ENCODE assay signal across 25 cellular contexts in genomic region chr13:53507741-53508140, GRCh38.
DNase-seq lines count a peak whose midpoint lies in the region; ATAC-seq and TF ChIP-seq lines count a peak whose summit lies in the region.
"Had no signal": no experiment of that assay in that cellular context is flagged by ENCODE, and none has a peak within 500 bp of the region (broad histone marks: within the 10 kb centered on the region; RNA-seq: fewer than 3 reads in every experiment).

No MANE protein-coding gene starts in this region.

- H4K5ac ChIP-seq in H9 (ENCODE audit: insufficient read length, low read depth, low read length), result no peak overlapping the region

- H3K79me2 ChIP-seq in GM23338 (replicated peaks; ENCODE audit: insufficient read depth) (no peaks in the 10 kb centered on the region), H9 (ENCODE audit: insufficient read depth, low read length) (no peaks in the 10 kb centered on the region)

- H2BK20ac ChIP-seq in H9 (ENCODE audit: low read depth, low read length, poor library complexity, severe bottlenecking), result no peak overlapping the region

- no peak overlapping the region for H3K23ac ChIP-seq in H9 (ENCODE audit: insufficient read length, low read depth, low read length)

- no peaks in the 10 kb centered on the region for H3F3A ChIP-seq in GM23338 (replicated peaks; ENCODE audit: low read depth)

- H3T11ph ChIP-seq in H9 (ENCODE audit: low read length), result no peak overlapping the region

- no peak overlapping the region for H3K4me3 Mint-ChIP-seq in GM23338
- H3K4me3 Mint-ChIP-seq in H9, result no peak overlapping the region
- H3K4me3 Mint-ChIP-seq in activated CD4-positive, alpha-beta T cell treated with anti-CD3 and anti-CD28 coated beads, Interleukin-2, amount 10 ng/mL, durations not matched to agents 24 days and 14 days, result no peak overlapping the region
- H3K4me3 Mint-ChIP-seq: B cell; CD8-positive, alpha-beta T cell; HFFc6 had no signal

- no peak overlapping the region for H4K91ac ChIP-seq in H9 (ENCODE audit: insufficient read length, low read depth, low read length)

- H3K36me3 Mint-ChIP-seq in GM23338 (ENCODE audit: low read depth) (no peaks in the 10 kb centered on the region), H9 (ENCODE audit: insufficient read depth in 1 of 3, low read depth in 3 of 3) (peaks cover 0 to 4% (median 0%) of the 10 kb centered on the region in 3 experiments; a peak in 1 of 7 replicates)
- H3K36me3 Mint-ChIP-seq in activated CD4-positive, alpha-beta T cell treated with anti-CD3 and anti-CD28 coated beads, Interleukin-2, amount 10 ng/mL, durations not matched to agents 24 days and 14 days (ENCODE audit: low read depth), result no peaks in the 10 kb centered on the region
- H3K36me3 Mint-ChIP-seq: CD8-positive, alpha-beta T cell had no signal

- peak overlapping the region; percentile 16 for H3K4me2 ChIP-seq in GM23338
- no peak overlapping the region for H3K4me2 ChIP-seq in H9 (ENCODE audit: insufficient read depth, insufficient read length, low read length)

- H3K4me1 ChIP-seq in GM23338 (ENCODE audit: insufficient read depth) (peaks cover 18% of the 10 kb centered on the region), H9 (ENCODE audit: insufficient read depth, low read length) (peaks cover 3% of the 10 kb centered on the region; the same call in 1 of the 2 replicates)
- H3K4me1 ChIP-seq: Caco-2, SJSA1 had no signal

- H3K9me2 ChIP-seq in GM23338 (ENCODE audit: insufficient read depth), result no peaks in the 10 kb centered on the region

- H3K79me1 ChIP-seq in H9 (ENCODE audit: insufficient read depth, low read depth, low read length, poor library complexity, severe bottlenecking), result no peaks in the 10 kb centered on the region

- H2BK120ac ChIP-seq in H9 (ENCODE audit: low read depth, low read length, poor library complexity, severe bottlenecking), result no peak overlapping the region

- H3K27me3 Mint-ChIP-seq in GM23338 (ENCODE audit: insufficient read depth, low read depth, poor library complexity) (peaks cover 1% of the 10 kb centered on the region), H9 (ENCODE audit: low read depth) (no peaks in the 10 kb centered on the region)
- H3K27me3 Mint-ChIP-seq in activated CD4-positive, alpha-beta T cell treated with anti-CD3 and anti-CD28 coated beads, Interleukin-2, amount 10 ng/mL, durations not matched to agents 24 days and 14 days, result no peaks in the 10 kb centered on the region
- H3K27me3 Mint-ChIP-seq: B cell had no signal

- H3K36me3 ChIP-seq in GM23338 (ENCODE audit: insufficient read depth), result no peaks in the 10 kb centered on the region
- H3K36me3 ChIP-seq: SJSA1 had no signal

- H2BK12ac ChIP-seq in H9 (ENCODE audit: insufficient read length, low read depth, low read length), result no peak overlapping the region

- H3K27me3 ChIP-seq in GM23338 (ENCODE audit: insufficient read depth) (no peaks in the 10 kb centered on the region), H9 (ENCODE audit: insufficient read depth, low read length) (no peaks in the 10 kb centered on the region)
- H3K27me3 ChIP-seq: SJSA1 had no signal

- H3K18ac ChIP-seq in H9 (ENCODE audit: insufficient read length, low read depth, low read length), result no peak overlapping the region

- H3K27ac Mint-ChIP-seq in GM23338 (peak overlapping the region; percentile 43), H9 (no peak overlapping the region; a peak in 1 of 7 replicates)
- H3K27ac Mint-ChIP-seq in activated CD4-positive, alpha-beta T cell treated with anti-CD3 and anti-CD28 coated beads, Interleukin-2, amount 10 ng/mL, durations not matched to agents 24 days and 14 days, result no peak overlapping the region
- H3K27ac Mint-ChIP-seq: B cell; CD8-positive, alpha-beta T cell; HFFc6 had no signal

- WGBS in H9 (ENCODE audit: extremely low coverage, insufficient read length, low lambda C conversion rate), result no CpG with 5 or more reads among the region's 4 CpGs

- no peak for TF ChIP-seq CTCF in GM23338 (conservative IDR thresholded peaks at IDR 0.05; ENCODE audit: low read depth in 2 of 2)
- no peak for TF ChIP-seq CTCF in H9 (conservative IDR thresholded peaks at IDR 0.05)

- ATAC-seq in GM23338 (peak; percentile 57), GM21786 (IDR thresholded peaks at IDR 0.05; ENCODE audit: unreplicated experiment) (no peak)
- ATAC-seq: CD8-positive, alpha-beta T cell; K562 had no signal

- no peak overlapping the region for H4K8ac ChIP-seq in H9 (replicated peaks; ENCODE audit: insufficient read length, low read depth, low read length)

- H2BK15ac ChIP-seq in H9 (ENCODE audit: low read depth, low read length), result no peak overlapping the region

- H3K9me3 ChIP-seq in H9 (ENCODE audit: control insufficient read depth, low read depth, low read length), result no peaks in the 10 kb centered on the region
- H3K9me3 ChIP-seq: SJSA1 had no signal

- no peak overlapping the region for H3K56ac ChIP-seq in H9 (ENCODE audit: insufficient read length, low read depth, low read length)

- in situ Hi-C loops in ACHN (cut with HindIII; ENCODE audit: low pct_ligation_motif_present, low pct_unique_long_range_greater_than_20kb, low sequenced_read_pairs), result no loop called here

- no peak overlapping the region for H3K9ac ChIP-seq in H9 (ENCODE audit: extremely low read depth, insufficient read length, low read length)

- peaks cover 20% of the 10 kb centered on the region for H3K4me1 Mint-ChIP-seq in GM23338
- peaks cover 13 to 19% of the 10 kb centered on the region in 2 experiments for H3K4me1 Mint-ChIP-seq in H9
- no peaks in the 10 kb centered on the region for H3K4me1 Mint-ChIP-seq in activated CD4-positive, alpha-beta T cell treated with anti-CD3 and anti-CD28 coated beads, Interleukin-2, amount 10 ng/mL, durations not matched to agents 24 days and 14 days
- H3K4me1 Mint-ChIP-seq: B cell had no signal

- H2BK5ac ChIP-seq in H9 (ENCODE audit: insufficient read length, low read length), result no peak overlapping the region

- H3K4me3 ChIP-seq in GM23338, result no peak overlapping the region
- H3K4me3 ChIP-seq: K562, SJSA1 had no signal

- intact Hi-C loops in activated CD4-positive, alpha-beta T cell treated with anti-CD3 and anti-CD28 coated beads, Interleukin-2, amount 10 ng/mL, durations not matched to agents 24 days and 14 days (cut with micrococcal nuclease), result no loop called here

- H3K14ac ChIP-seq in H9 (ENCODE audit: insufficient read depth, low read length), result no peak overlapping the region

- H3K9me3 Mint-ChIP-seq in GM23338 (peaks cover 3% of the 10 kb centered on the region; the same call in 1 of the 3 replicates), H9 (no peaks in the 10 kb centered on the region)
- no peaks in the 10 kb centered on the region for H3K9me3 Mint-ChIP-seq in activated CD4-positive, alpha-beta T cell treated with anti-CD3 and anti-CD28 coated beads, Interleukin-2, amount 10 ng/mL, durations not matched to agents 24 days and 14 days

- H4K20me1 ChIP-seq in GM23338 (replicated peaks; ENCODE audit: insufficient read depth), result no peaks in the 10 kb centered on the region
- no peaks in the 10 kb centered on the region for H4K20me1 ChIP-seq in H9 (ENCODE audit: control insufficient read depth, insufficient read depth, insufficient read length)

- DNase-seq in GM23338 (ENCODE audit: low spot score), result peak; percentile 39
- DNase-seq in H9, result no peak
- DNase-seq in NCI-H69 (lab: John Stamatoyannopoulos, UW), result peak; percentile 35
- peak; percentile 15 for DNase-seq in left kidney (ENCODE audit: low read depth, low spot score)
- DNase-seq in ACHN, result no peak
- DNase-seq in activated CD4-positive, alpha-beta T cell treated with anti-CD3 and anti-CD28 coated beads, Interleukin-2, amount 10 ng/mL, durations not matched to agents 24 days and 14 days, result no peak
- DNase-seq: Caco-2; CD8-positive, alpha-beta T cell; H7; HFFc6; MV-4-11; NCI-H1105; NCI-H1436 treated with DMSO at 0.1 percent for 48 hours; NCI-H2029 treated with DMSO at 0.1 percent for 48 hours; NCI-H2227 treated with DMSO at 0.1 percent for 48 hours; NCI-H524; NCI-H774; Right ventricle myocardium superior; RPMI8226; T-helper 2 cell had no signal

- H3K4ac ChIP-seq in H9 (ENCODE audit: low read depth, low read length), result no peak overlapping the region

- H2AFZ ChIP-seq in GM23338 (no peak overlapping the region; the same call in 1 of the 2 replicates), H9 (ENCODE audit: low read length) (peak overlapping the region; percentile 65)

- H3K27ac ChIP-seq in GM23338 (ENCODE audit: low read depth) (no peak overlapping the region), H9 (ENCODE audit: insufficient read length, low read depth, low read length) (no peak overlapping the region)
- H3K27ac ChIP-seq: C4-2B, SJSA1 had no signal

- no peaks in the 10 kb centered on the region for H3K23me2 ChIP-seq in H9 (ENCODE audit: insufficient read length, low read depth, low read length, poor library complexity, severe bottlenecking)

- no peak overlapping the region for H2AK5ac ChIP-seq in H9 (ENCODE audit: insufficient read length, low read length)

TF ChIP-seq in GM23338, 12 proteins besides CTCF, POLR2A, EP300 and RAD21 (continues in another document):
- TF ChIP-seq POLR2AphosphoS5 (IDR thresholded peaks at IDR 0.05; ENCODE audit: low read depth) (no peak), REST (IDR thresholded peaks at IDR 0.05; ENCODE audit: unreplicated experiment) (no peak)

Comparison
In these comparisons a context has a peak if more than half of its experiments do, and no peak if none do; other contexts are left out.
1. DNase-seq: peak in GM23338 (single experiment), NCI-H69 (single experiment) and left kidney (single experiment); none in H9 (single experiment), ACHN (single experiment) and activated CD4-positive, alpha-beta T cell treated with anti-CD3 and anti-CD28 coated beads, Interleukin-2, amount 10 ng/mL, durations not matched to agents 24 days and 14 days (single experiment).